In the genomic region with DNA sequence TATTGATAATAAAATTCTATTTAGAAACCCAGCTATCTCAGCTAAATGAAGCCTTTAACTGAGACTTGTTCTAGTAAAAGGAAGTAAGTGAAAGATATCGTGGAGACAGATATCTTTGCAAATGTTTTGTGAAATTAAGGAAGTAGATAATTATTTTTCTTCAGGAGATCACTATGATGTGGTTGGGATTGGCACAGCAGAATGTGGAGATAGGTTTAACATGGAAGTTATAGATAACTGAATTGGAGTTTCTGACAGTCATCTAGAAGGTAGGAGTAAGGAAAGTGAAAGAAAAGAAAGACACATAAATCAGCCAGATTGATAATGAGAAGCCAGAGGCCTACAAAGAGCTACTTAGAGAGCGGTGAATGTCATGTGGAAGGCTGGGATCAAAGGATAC, we compare ENCODE assay signal across 1 cellular context.
TF ChIP-seq lines count a peak whose summit lies in the region.

No MANE protein-coding gene starts in this region.

TF ChIP-seq in K562, 482 proteins besides CTCF, POLR2A, EP300 and RAD21:
- TF ChIP-seq HIVEP1 (CRISPR knock-in tag; IDR thresholded peaks at IDR 0.05), result no peak
- TF ChIP-seq ZNF311 (CRISPR knock-in tag; IDR thresholded peaks at IDR 0.05), result 0 out of 2 replicates have a peak, but pooled peaks have one; percentile 20
